In the genomic region with DNA sequence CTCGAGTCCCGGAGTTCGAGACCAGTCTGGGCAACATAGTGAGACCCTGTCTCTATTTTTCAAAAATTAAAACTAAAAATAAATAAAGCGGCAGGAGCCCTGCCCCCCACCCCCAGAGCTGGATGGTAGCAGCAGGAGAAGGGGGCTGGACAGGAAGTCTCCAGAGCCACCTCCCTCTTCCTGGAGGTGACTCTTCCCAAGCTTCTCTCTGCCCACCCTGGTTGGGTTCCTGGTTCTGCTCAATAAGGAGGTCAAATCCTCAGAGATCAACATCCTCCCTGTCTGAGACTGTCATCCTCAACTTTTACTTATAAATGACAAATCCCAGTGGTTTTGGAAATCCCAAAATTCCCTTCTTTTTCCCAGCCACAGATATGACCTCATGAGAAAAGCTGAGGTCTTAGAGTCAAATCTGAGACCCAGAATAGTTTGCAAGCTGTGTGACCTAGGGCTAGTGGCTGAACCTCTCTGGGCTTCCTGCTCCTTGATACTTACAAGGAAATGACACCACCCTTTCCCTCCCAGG, we compare ENCODE assay signal across 10 cellular contexts. TPM values are rescaled to one million over a fixed set of nuclear protein-coding genes. Genes with fewer than 3 reads are reported as not detected.
DNase-seq lines count a peak whose midpoint lies in the region; TF ChIP-seq lines count a peak whose summit lies in the region.
"Had no signal": no experiment of that assay in that cellular context is flagged by ENCODE, and none has a peak within 500 bp of the region (broad histone marks: within the 10 kb centered on the region; RNA-seq: fewer than 3 reads in every experiment).

No MANE protein-coding gene starts in this region.

- no peaks in the 10 kb centered on the region for H3K27me3 ChIP-seq in BLaER1
- H3K27me3 ChIP-seq in Peyer's patch = no peaks in the 10 kb centered on the region
- H3K27me3 ChIP-seq in esophagus squamous epithelium = no peaks in the 10 kb centered on the region
- no peaks in the 10 kb centered on the region for H3K27me3 ChIP-seq in WERI-Rb-1 (ENCODE audit: insufficient read depth, low read depth, severe bottlenecking)

- WGBS in esophagus squamous epithelium, 2 donors = 45 to 69% methylated on average over 4 of the region's 4 CpGs

- peaks cover 10% of the 10 kb centered on the region for H3K9me3 Mint-ChIP-seq in nephron progenitor cell

- H3K4me1 ChIP-seq in BLaER1 = peaks cover 67% of the 10 kb centered on the region
- H3K4me1 ChIP-seq in Peyer's patch = peaks cover 0 to 25% (median 8%) of the 10 kb centered on the region in 4 donors
- peaks cover 27 to 66% (median 31%) of the 10 kb centered on the region in 3 donors for H3K4me1 ChIP-seq in esophagus squamous epithelium

- intact Hi-C loops in esophagus squamous epithelium (cut with DNase I) = no loop called here

- H3K27me3 Mint-ChIP-seq in nephron progenitor cell (ENCODE audit: low read depth, poor library complexity) = no peaks in the 10 kb centered on the region

- no peak overlapping the region for H3K9ac ChIP-seq in BLaER1

- H3K4me1 Mint-ChIP-seq in nephron progenitor cell = peaks cover 56% of the 10 kb centered on the region

- H3K36me3 ChIP-seq in BLaER1 (no peaks in the 10 kb centered on the region), Peyer's patch (no peaks in the 10 kb centered on the region), esophagus squamous epithelium (peaks cover 0 to 5% (median 0%) of the 10 kb centered on the region in 3 donors), WERI-Rb-1 (no peaks in the 10 kb centered on the region)

- peaks cover 15% of the 10 kb centered on the region for H3K36me3 Mint-ChIP-seq in nephron progenitor cell (ENCODE audit: low read depth)

- peak overlapping the region; percentile 80 for H3K4me2 ChIP-seq in BLaER1

- peak in 2 of 3 donors; percentile 29 to 41 for DNase-seq in Peyer's patch
- DNase-seq in esophagus squamous epithelium (lab: John Stamatoyannopoulos, UW) = no peak
- no peak for DNase-seq in nephron progenitor cell
- DNase-seq in T-helper 9 cell = no peak
- no peak for DNase-seq in activated naive CD4-positive, alpha-beta T cell (lab: John Stamatoyannopoulos, UW)
- DNase-seq in WERI-Rb-1 = no peak
- no peak for DNase-seq in SIG-M5 treated with dmso at 0.1 percent for 504 hours (lab: John Stamatoyannopoulos, UW; ENCODE audit: unreplicated experiment)
- DNase-seq: NCI-H524 treated with DMSO at 0.1 percent for 48 hours had no signal

- H3K4me3 ChIP-seq in BLaER1 (no peak overlapping the region), Peyer's patch (no peak overlapping the region), esophagus squamous epithelium (peak overlapping the region in 1 of 4 donors; percentile 32), WERI-Rb-1 (ENCODE audit: low read depth, low read length) (no peak overlapping the region)

- H3K27ac Mint-ChIP-seq in nephron progenitor cell = no peak overlapping the region

- TF ChIP-seq CTCF in Peyer's patch (IDR thresholded peaks at IDR 0.05) (no peak), esophagus squamous epithelium (IDR thresholded peaks at IDR 0.05) (no peak), nephron progenitor cell (IDR thresholded peaks at IDR 0.05) (no peak), WERI-Rb-1 (IDR thresholded peaks at IDR 0.05; ENCODE audit: low read depth, low read length) (no peak)

- peak overlapping the region; percentile 80 for H3K4me3 Mint-ChIP-seq in nephron progenitor cell

- H3K27ac ChIP-seq in BLaER1 (no peak overlapping the region), Peyer's patch (peak overlapping the region; percentile 45 to 81 (median 64)), esophagus squamous epithelium (peak overlapping the region; percentile 75 to 91 (median 88)), WERI-Rb-1 (no peak overlapping the region)

- H4K20me1 ChIP-seq in BLaER1 = no peaks in the 10 kb centered on the region

- TF ChIP-seq POLR2A in Peyer's patch (IDR thresholded peaks at IDR 0.05) = no peak
- no peak for TF ChIP-seq POLR2A in esophagus squamous epithelium (IDR thresholded peaks at IDR 0.05)

- H3K9me3 ChIP-seq in BLaER1 (no peaks in the 10 kb centered on the region), Peyer's patch (no peaks in the 10 kb centered on the region), esophagus squamous epithelium (no peaks in the 10 kb centered on the region), WERI-Rb-1 (ENCODE audit: severe bottlenecking) (no peaks in the 10 kb centered on the region)

RNA-seq across cellular contexts. Expression of gene C1QTNF6, which starts 1.0 kb away (rescaled TPM):
- 1 to 10 TPM; 3.9 to 9.4 (median 5.9) TPM for total RNA-seq in Peyer's patch
- total RNA-seq in esophagus squamous epithelium = 1 to 10 TPM; 1.1 to 1.7 (median 1.4) TPM

RNA-seq across cellular contexts. Expression of gene SSTR3, which starts 25.2 kb away (rescaled TPM):
- total RNA-seq in Peyer's patch = not detected
- total RNA-seq in esophagus squamous epithelium = not detected
- total RNA-seq: subcutaneous adipose tissue had no signal

RNA-seq across cellular contexts. Expression of gene IL2RB, which starts 37.3 kb away (rescaled TPM):
- total RNA-seq in Peyer's patch (1 to 10 TPM; 1.5 to 7.0 (median 5.0) TPM), esophagus squamous epithelium (1 to 10 TPM; 1.6 to 6.5 (median 2.3) TPM)

RNA-seq across cellular contexts. Expression of gene RAC2, which starts 57.0 kb away (rescaled TPM):
- 100 to 1,000 TPM in 1 of 4 donors, 10 to 100 TPM in 3; 10.0 to 124 (median 20.6) TPM for total RNA-seq in Peyer's patch
- 10 to 100 TPM; 17.3 to 27.1 (median 19.6) TPM for total RNA-seq in esophagus squamous epithelium

Comparison
In these comparisons a context has a peak if more than half of its experiments do, and no peak if none do; other contexts are left out.
1. H3K27ac ChIP-seq: peak in Peyer's patch (4 of 4) and esophagus squamous epithelium (4 of 4); none in BLaER1 (single experiment) and WERI-Rb-1 (single experiment).
2. DNase-seq: peak in Peyer's patch (2 of 3); none in esophagus squamous epithelium (single experiment), nephron progenitor cell (single experiment), T-helper 9 cell (single experiment), activated naive CD4-positive, alpha-beta T cell (0 of 4), WERI-Rb-1 (single experiment) and SIG-M5 treated with dmso at 0.1 percent for 504 hours (single experiment).